Comparison of ENCODE assay signal across 8 cellular contexts in the genomic region with DNA sequence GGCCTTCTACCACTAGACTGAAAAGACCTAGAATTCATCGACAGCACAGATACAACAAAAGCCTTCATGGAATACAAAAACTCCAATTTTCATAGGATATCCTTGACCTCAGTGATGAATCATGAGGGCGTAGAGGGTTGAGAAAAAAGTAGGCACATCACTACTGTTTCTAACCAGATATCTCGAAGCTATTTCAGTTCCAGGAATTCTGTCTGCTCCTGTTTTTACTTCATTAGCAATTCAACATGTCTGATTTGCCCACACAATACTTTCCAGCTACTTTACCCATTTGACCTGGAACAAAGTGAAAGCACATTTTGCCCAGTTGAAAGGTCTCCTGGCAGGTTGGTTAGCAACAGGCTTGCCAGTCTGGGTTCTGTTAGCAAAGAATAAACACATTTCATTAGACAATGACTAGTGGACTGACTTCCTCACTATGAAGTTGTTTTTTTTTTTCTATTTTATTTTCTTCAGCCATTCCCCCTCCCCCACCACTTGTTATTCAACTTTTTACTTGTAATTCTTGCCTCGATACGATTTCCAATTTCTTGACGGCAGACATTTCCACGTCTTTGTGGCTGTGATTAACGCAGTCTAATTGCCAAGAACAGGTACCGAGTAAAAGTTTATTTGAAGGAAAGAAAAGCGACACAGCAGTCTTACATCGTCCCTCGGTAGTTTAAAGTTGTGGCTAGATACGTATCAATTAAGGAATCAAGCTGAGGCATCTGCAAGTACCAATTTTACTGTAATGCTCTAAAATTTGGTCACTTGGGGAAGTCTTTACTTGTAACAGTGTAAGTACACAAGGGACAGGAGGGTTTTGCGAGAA. TPM values are rescaled to one million over a fixed set of nuclear protein-coding genes. Genes with fewer than 3 reads are reported as not detected.
DNase-seq lines count a peak whose midpoint lies in the region; ATAC-seq, FAIRE-seq and TF ChIP-seq lines count a peak whose summit lies in the region.

No MANE protein-coding gene starts in this region.

- no peaks in the 10 kb centered on the region for H3K9me3 ChIP-seq in astrocyte (ENCODE audit: insufficient read depth, low read depth, low read length)
- no peaks in the 10 kb centered on the region for H3K9me3 ChIP-seq in subcutaneous abdominal adipose tissue (ENCODE audit: control insufficient read depth in 5 of 5, low read length in 5 of 5)

- no peak for ATAC-seq in GM21737 (IDR thresholded peaks at IDR 0.05; ENCODE audit: unreplicated experiment)

- H3K79me2 ChIP-seq in astrocyte (ENCODE audit: insufficient read depth, low read length): peaks cover 28% of the 10 kb centered on the region

- peak; percentile 23 for DNase-seq in Daoy (ENCODE audit: low read depth)
- DNase-seq in M059J (ENCODE audit: low read depth): peak; percentile 68
- peak; percentile 68 for DNase-seq in astrocyte (ENCODE audit: low read depth)
- DNase-seq in kidney glomerular epithelial cell (lab: John Stamatoyannopoulos, UW): peak; percentile 45
- no peak for DNase-seq in NCI-H345 treated with DMSO at 0.1 percent for 48 hours (lab: John Stamatoyannopoulos, UW; ENCODE audit: unreplicated experiment)
- no peak for DNase-seq in NCI-H1694 treated with DMSO at 0.1 percent for 48 hours (lab: John Stamatoyannopoulos, UW)

- H3K4me1 ChIP-seq in astrocyte (ENCODE audit: insufficient read depth, low read length): peaks cover 27% of the 10 kb centered on the region
- H3K4me1 ChIP-seq in subcutaneous abdominal adipose tissue (ENCODE audit: control insufficient read depth in 5 of 5, insufficient read depth in 5 of 5, low read length in 5 of 5): peaks cover 0 to 41% (median 31%) of the 10 kb centered on the region in 5 donors

- H3K27me3 Mint-ChIP-seq in astrocyte (ENCODE audit: low read depth, unreplicated experiment): peaks cover 2% of the 10 kb centered on the region

- peak overlapping the region; percentile 89 for H2AFZ ChIP-seq in astrocyte (ENCODE audit: low read depth, low read length)

- H3K27me3 ChIP-seq in astrocyte (ENCODE audit: insufficient read depth, low read length) (no peaks in the 10 kb centered on the region), subcutaneous abdominal adipose tissue (ENCODE audit: control insufficient read depth in 5 of 5, insufficient read depth in 4 of 5, low read length in 5 of 5) (no peaks in the 10 kb centered on the region)

- H3K4me3 ChIP-seq in astrocyte (ENCODE audit: insufficient read depth, low read depth, low read length) (peak overlapping the region; percentile 95), subcutaneous abdominal adipose tissue (ENCODE audit: low read depth in 1 of 5, low read length in 5 of 5) (peak overlapping the region; percentile 86 to 99 (median 98))

- peak; percentile 26 for FAIRE-seq in astrocyte (lab: Jason Lieb, UNC)

- peaks cover 27% of the 10 kb centered on the region for H4K20me1 ChIP-seq in astrocyte (ENCODE audit: insufficient read depth, low read length)

- no peak for TF ChIP-seq CTCF in astrocyte (IDR thresholded peaks at IDR 0.05; ENCODE audit: insufficient read depth, low read depth, low read length)

- peaks cover 14% of the 10 kb centered on the region for H3K4me1 Mint-ChIP-seq in astrocyte (ENCODE audit: low read depth, unreplicated experiment)

- H3K27ac Mint-ChIP-seq in astrocyte (ENCODE audit: unreplicated experiment): peak overlapping the region; percentile 96

- H3K4me2 ChIP-seq in astrocyte (ENCODE audit: low read length): peak overlapping the region; percentile 94

- peak overlapping the region; percentile 95 for H3K27ac ChIP-seq in astrocyte (ENCODE audit: low read depth, low read length)
- H3K27ac ChIP-seq in subcutaneous abdominal adipose tissue (ENCODE audit: low read depth, low read length): peak overlapping the region; percentile 95

- H3K9ac ChIP-seq in astrocyte (ENCODE audit: low read length) (peak overlapping the region; percentile 97), subcutaneous abdominal adipose tissue (ENCODE audit: low read length in 5 of 5) (peak overlapping the region; percentile 57 to 93 (median 87))

- peak overlapping the region; percentile 88 for H3K4me3 Mint-ChIP-seq in astrocyte (ENCODE audit: unreplicated experiment)

- no peaks in the 10 kb centered on the region for H3K36me3 Mint-ChIP-seq in astrocyte (ENCODE audit: low read depth, unreplicated experiment)

- H3K9me3 Mint-ChIP-seq in astrocyte (ENCODE audit: unreplicated experiment): no peaks in the 10 kb centered on the region

- no peaks in the 10 kb centered on the region for H3K36me3 ChIP-seq in astrocyte (ENCODE audit: insufficient read depth, low read length)
- H3K36me3 ChIP-seq in subcutaneous abdominal adipose tissue (ENCODE audit: control insufficient read depth in 5 of 5, insufficient read depth in 5 of 5, low read length in 5 of 5): no peaks in the 10 kb centered on the region

RNA-seq across cellular contexts. Expression of gene ZBTB18, which starts 4.0 kb away (rescaled TPM):
- 11.9 and 12.9 TPM in 2 replicates for total RNA-seq in Daoy (2014; rRNA removed; shearing (Covaris generic))
- total RNA-seq in M059J (2014; rRNA removed; shearing (Covaris generic)): 18.7 and 29.4 TPM in 2 replicates
- total RNA-seq in astrocyte: 15.5 and 19.2 TPM in 2 replicates

Comparison
In these comparisons a context has a peak if more than half of its experiments do, and no peak if none do; other contexts are left out.
1. DNase-seq: peak in Daoy (single experiment), M059J (single experiment), astrocyte (single experiment) and kidney glomerular epithelial cell (single experiment); none in NCI-H345 treated with DMSO at 0.1 percent for 48 hours (single experiment) and NCI-H1694 treated with DMSO at 0.1 percent for 48 hours (single experiment).